ENCODE assay signal across 8 cellular contexts in the genomic region with DNA sequence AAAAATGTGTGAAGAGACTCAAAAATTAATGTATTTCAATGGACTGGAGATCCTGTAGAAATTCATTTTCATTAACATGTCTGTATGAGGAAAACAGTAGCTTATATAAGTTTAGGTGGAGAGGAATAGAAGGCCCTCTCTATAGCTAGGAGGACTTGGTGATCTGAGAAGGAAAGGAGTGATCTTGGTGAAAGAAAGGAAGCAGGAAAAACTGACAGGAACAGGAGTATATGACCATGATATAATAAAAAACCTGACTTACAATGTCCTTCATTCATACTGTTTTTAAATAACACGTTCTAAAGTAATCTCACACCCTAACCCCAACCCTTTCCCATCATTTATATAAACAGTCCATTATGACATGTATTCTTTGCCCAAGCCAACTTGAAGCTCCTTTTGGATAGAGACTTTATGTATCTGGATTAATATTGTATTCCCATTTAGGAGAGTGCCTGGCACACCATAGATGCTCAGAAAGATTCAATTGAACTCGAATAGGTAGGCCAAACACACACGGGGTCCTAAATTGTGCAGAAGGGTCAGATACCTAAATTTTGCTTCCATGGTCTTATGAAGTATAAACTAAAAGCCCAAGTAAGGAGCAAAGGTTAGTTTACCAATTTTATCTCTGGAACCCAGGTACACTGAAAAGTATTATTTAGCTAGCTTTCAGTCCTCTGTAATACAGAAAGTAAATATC.
DNase-seq lines count a peak whose midpoint lies in the region; ATAC-seq, FAIRE-seq and TF ChIP-seq lines count a peak whose summit lies in the region.

No MANE protein-coding gene starts in this region.

- H3K9me3 ChIP-seq in CD4-positive, alpha-beta T cell (ENCODE audit: control insufficient read depth, low read length), result no peaks in the 10 kb centered on the region
- no peaks in the 10 kb centered on the region for H3K9me3 ChIP-seq in MM.1S (replicated peaks; ENCODE audit: insufficient read depth, low read length)
- no peaks in the 10 kb centered on the region for H3K9me3 ChIP-seq in ectodermal cell (ENCODE audit: control insufficient read depth, low read length)
- H3K9me3 ChIP-seq in neuron (ENCODE audit: low read length), result no peaks in the 10 kb centered on the region

- H3K9me3 Mint-ChIP-seq in CD4-positive, alpha-beta T cell, result no peaks in the 10 kb centered on the region

- H3K36me3 ChIP-seq in MM.1S (replicated peaks; ENCODE audit: insufficient read depth, low read length), result no peaks in the 10 kb centered on the region
- H3K36me3 ChIP-seq in ectodermal cell (ENCODE audit: control insufficient read depth, insufficient read depth, low read length), result no peaks in the 10 kb centered on the region
- peaks cover 3% of the 10 kb centered on the region for H3K36me3 ChIP-seq in neuron (ENCODE audit: insufficient read depth, low read length)

- CTCF ChIA-PET in CD4-positive, alpha-beta T cell (lab: Charles Lee), result interaction anchor here (1.1 to 5.2 kb wide), 9 partner anchors 13 to 1844 kb away, joined by 3 to 34 read pairs (median 13); a partner anchor contains a TSS

- no peak for TF ChIP-seq POLR2A in GM12892 (IDR thresholded peaks at IDR 0.05; ENCODE audit: low read depth, low read length)

- peaks cover 4% of the 10 kb centered on the region for H3K36me3 Mint-ChIP-seq in CD4-positive, alpha-beta T cell (ENCODE audit: low read depth)

- H3K9me2 ChIP-seq in MM.1S (replicated peaks; ENCODE audit: insufficient read depth, low read length), result no peaks in the 10 kb centered on the region

- POLR2A ChIA-PET in CD4-positive, alpha-beta T cell (lab: Charles Lee), result interaction anchor here (0.6 to 11.5 kb wide), 38 partner anchors 15 to 1815 kb away, joined by 3 to 1427 read pairs (median 30); partner anchors contain the start of genes TRIM27 and ZNF184

- peak overlapping the region; percentile 53 for H2AFZ ChIP-seq in MM.1S (ENCODE audit: low read length)
- H2AFZ ChIP-seq in neuron (ENCODE audit: low read depth, low read length), result no peak overlapping the region

- H3K4me2 ChIP-seq in MM.1S (ENCODE audit: low read depth, low read length), result peak overlapping the region; percentile 84

- H3K4me3 Mint-ChIP-seq in CD4-positive, alpha-beta T cell, result no peak overlapping the region

- peak overlapping the region; percentile 99 for H3K9ac ChIP-seq in MM.1S (ENCODE audit: low read length)

- intact Hi-C loops in CD4-positive, alpha-beta T cell (cut with DNase I, micrococcal nuclease), result loop anchor here (2.0 to 10.0 kb wide), 4 partner anchors 25 to 1711 kb away; a partner anchor contains a TSS

- no peak for TF ChIP-seq CTCF in CD4-positive, alpha-beta T cell (IDR thresholded peaks at IDR 0.05)
- no peak for TF ChIP-seq CTCF in MM.1S (IDR thresholded peaks at IDR 0.05; ENCODE audit: low read length)

- peak overlapping the region; percentile 92 for H3K27ac ChIP-seq in CD4-positive, alpha-beta T cell (ENCODE audit: low read depth, low read length)
- peak overlapping the region; percentile 99 for H3K27ac ChIP-seq in MM.1S (ENCODE audit: low read length)
- peak overlapping the region; percentile 100 for H3K27ac ChIP-seq in ectodermal cell (ENCODE audit: insufficient read depth, low read depth, low read length, poor library complexity, severe bottlenecking)

- peaks cover 7% of the 10 kb centered on the region for H3K27me3 Mint-ChIP-seq in CD4-positive, alpha-beta T cell

- no peak for ATAC-seq in CD4-positive, alpha-beta T cell (ENCODE audit: poor library complexity)
- ATAC-seq in GM21786 (IDR thresholded peaks at IDR 0.05; ENCODE audit: unreplicated experiment), result no peak
- no peak for ATAC-seq in HG03378 (IDR thresholded peaks at IDR 0.05; ENCODE audit: unreplicated experiment)

- WGBS in ectodermal cell, 2 experiments, result 57 to 62% methylated on average over 3 of the region's 3 CpGs

- peaks cover 47% of the 10 kb centered on the region for H3F3A ChIP-seq in MM.1S (ENCODE audit: insufficient read depth, low read length)

- H3K4me1 ChIP-seq in MM.1S (ENCODE audit: low read length) (peaks cover 18% of the 10 kb centered on the region), ectodermal cell (ENCODE audit: control insufficient read depth, insufficient read depth, low read length) (peaks cover 8% of the 10 kb centered on the region), neuron (ENCODE audit: insufficient read depth, low read length) (peaks cover 28% of the 10 kb centered on the region)

- DNase-seq in CD4-positive, alpha-beta T cell, result no peak
- DNase-seq in MM.1S (no peak), COR-L47 (lab: John Stamatoyannopoulos, UW) (no peak), GM12892 (ENCODE audit: insufficient read length) (no peak)

- FAIRE-seq in GM12892 (lab: Jason Lieb, UNC), result no peak

- H3K79me2 ChIP-seq in MM.1S (ENCODE audit: low read length), result 0 out of 2 replicates have a peak, but pooled peaks cover 5% of the 10 kb centered on the region

- H3K4me3 ChIP-seq in MM.1S (ENCODE audit: low read length), result peak overlapping the region; percentile 80
- H3K4me3 ChIP-seq in ectodermal cell (ENCODE audit: insufficient read depth, low read depth, low read length), result peak overlapping the region; percentile 76
- peak overlapping the region; percentile 86 for H3K4me3 ChIP-seq in neuron (ENCODE audit: low read length)

- H4K20me1 ChIP-seq in MM.1S (ENCODE audit: insufficient read depth, low read length), result no peaks in the 10 kb centered on the region

- H3K4me1 Mint-ChIP-seq in CD4-positive, alpha-beta T cell (ENCODE audit: low read depth), result peaks cover 11% of the 10 kb centered on the region

- H3K27me3 ChIP-seq in CD4-positive, alpha-beta T cell (ENCODE audit: control insufficient read depth, insufficient read depth, low read length), result no peaks in the 10 kb centered on the region
- H3K27me3 ChIP-seq in MM.1S (replicated peaks; ENCODE audit: insufficient read depth, low read length), result no peaks in the 10 kb centered on the region
- H3K27me3 ChIP-seq in ectodermal cell (ENCODE audit: control insufficient read depth, insufficient read depth, low read length, poor library complexity, severe bottlenecking), result no peaks in the 10 kb centered on the region
- no peaks in the 10 kb centered on the region for H3K27me3 ChIP-seq in neuron (ENCODE audit: insufficient read depth, low read length)

- H3K27ac Mint-ChIP-seq in CD4-positive, alpha-beta T cell, result no peak overlapping the region
